Comparison of ENCODE assay signal across 8 cellular contexts in the genomic region with DNA sequence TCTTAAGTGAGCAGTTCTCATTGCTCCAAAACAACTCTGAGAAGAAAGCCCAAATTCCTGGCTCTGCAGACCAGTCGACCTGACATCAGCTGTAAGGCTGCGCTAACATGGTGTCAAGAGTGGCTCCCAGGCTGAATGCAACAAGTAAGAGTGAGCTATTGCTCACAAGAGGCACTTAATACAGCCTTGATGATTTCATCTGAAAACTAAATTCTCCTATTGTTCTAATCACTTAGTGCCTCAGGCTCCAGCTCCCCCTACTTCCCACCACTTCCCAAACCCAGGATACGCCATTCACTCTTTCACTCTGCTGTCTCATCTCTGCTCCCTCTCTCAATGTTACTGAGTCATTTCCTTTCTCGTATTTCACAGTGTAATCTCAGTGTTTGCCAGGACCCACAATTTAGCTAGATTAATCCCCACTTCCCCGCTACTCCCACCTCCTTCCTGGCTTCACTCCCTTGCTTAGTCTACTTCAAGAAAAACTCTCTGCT.
DNase-seq lines count a peak whose midpoint lies in the region; ATAC-seq and TF ChIP-seq lines count a peak whose summit lies in the region.

No MANE protein-coding gene starts in this region.

- H3K27me3 ChIP-seq in body of pancreas (no peaks in the 10 kb centered on the region), upper lobe of left lung (no peaks in the 10 kb centered on the region)

- WGBS in body of pancreas, 2 donors, result 53 to 60% methylated on average over 5 of the region's 5 CpGs
- 26 to 28% methylated on average over 5 of the region's 5 CpGs for WGBS in upper lobe of left lung, 2 donors

- H3K27ac ChIP-seq in body of pancreas (peak overlapping the region in 3 of 4 donors; percentile 49 to 74 (median 52)), upper lobe of left lung (peak overlapping the region; percentile 23 to 82 (median 68))

- peak; percentile 53 for DNase-seq in AG08396 (ENCODE audit: low spot score)
- peak; percentile 27 for DNase-seq in NCI-H1105 treated with DMSO at 0.1 percent for 48 hours (lab: John Stamatoyannopoulos, UW)
- peak in 1 of 4 donors; percentile 25 for DNase-seq in body of pancreas
- DNase-seq in left lobe of liver (ENCODE audit: low spot score), result no peak
- DNase-seq in upper lobe of left lung, result no peak
- DNase-seq in DMS114 treated with DMSO at 0.1 percent for 48 hours (lab: John Stamatoyannopoulos, UW; ENCODE audit: unreplicated experiment), result no peak

- H3K4me1 ChIP-seq in body of pancreas (peaks cover 27% of the 10 kb centered on the region), upper lobe of left lung (peaks cover 38 to 78% (median 54%) of the 10 kb centered on the region in 4 donors)

- TF ChIP-seq POLR2A in body of pancreas (IDR thresholded peaks at IDR 0.05) (no peak), upper lobe of left lung (IDR thresholded peaks at IDR 0.05) (no peak)

- H3K4me3 ChIP-seq in body of pancreas (no peak overlapping the region), upper lobe of left lung (no peak overlapping the region)

- ATAC-seq in GM21447 (IDR thresholded peaks at IDR 0.05; ENCODE audit: unreplicated experiment) (peak; percentile 54), body of pancreas (peak; percentile 64), left lobe of liver (peak; percentile 49), upper lobe of left lung (ENCODE audit: low FRiP score in 2 of 2) (peak; percentile 69 to 88), GM21381 (IDR thresholded peaks at IDR 0.05; ENCODE audit: unreplicated experiment) (no peak)

- intact Hi-C loops in body of pancreas (cut with DNase I), result no loop called here

- TF ChIP-seq CTCF in body of pancreas (IDR thresholded peaks at IDR 0.05) (no peak), upper lobe of left lung (IDR thresholded peaks at IDR 0.05) (no peak)

- no peaks in the 10 kb centered on the region for H3K36me3 ChIP-seq in body of pancreas (replicated peaks in 1 of 2; ENCODE audit: insufficient read depth in 1 of 2, low read depth in 2 of 2)
- peaks cover 0 to 15% (median 2%) of the 10 kb centered on the region in 4 donors for H3K36me3 ChIP-seq in upper lobe of left lung

- TF ChIP-seq EP300 in upper lobe of left lung (IDR thresholded peaks at IDR 0.05), result peak in 3 of 4 donors; percentile 25 to 59 (median 40)

- H3K9me3 ChIP-seq in body of pancreas, result no peaks in the 10 kb centered on the region
- H3K9me3 ChIP-seq in upper lobe of left lung, result no peaks in the 10 kb centered on the region

Comparison
In these comparisons a context has a peak if more than half of its experiments do, and no peak if none do; other contexts are left out.
1. DNase-seq: peak in AG08396 (single experiment) and NCI-H1105 treated with DMSO at 0.1 percent for 48 hours (single experiment); none in left lobe of liver (single experiment), upper lobe of left lung (0 of 2) and DMS114 treated with DMSO at 0.1 percent for 48 hours (single experiment).